8 cellular contexts compared by ENCODE assay signal in the genomic region with DNA sequence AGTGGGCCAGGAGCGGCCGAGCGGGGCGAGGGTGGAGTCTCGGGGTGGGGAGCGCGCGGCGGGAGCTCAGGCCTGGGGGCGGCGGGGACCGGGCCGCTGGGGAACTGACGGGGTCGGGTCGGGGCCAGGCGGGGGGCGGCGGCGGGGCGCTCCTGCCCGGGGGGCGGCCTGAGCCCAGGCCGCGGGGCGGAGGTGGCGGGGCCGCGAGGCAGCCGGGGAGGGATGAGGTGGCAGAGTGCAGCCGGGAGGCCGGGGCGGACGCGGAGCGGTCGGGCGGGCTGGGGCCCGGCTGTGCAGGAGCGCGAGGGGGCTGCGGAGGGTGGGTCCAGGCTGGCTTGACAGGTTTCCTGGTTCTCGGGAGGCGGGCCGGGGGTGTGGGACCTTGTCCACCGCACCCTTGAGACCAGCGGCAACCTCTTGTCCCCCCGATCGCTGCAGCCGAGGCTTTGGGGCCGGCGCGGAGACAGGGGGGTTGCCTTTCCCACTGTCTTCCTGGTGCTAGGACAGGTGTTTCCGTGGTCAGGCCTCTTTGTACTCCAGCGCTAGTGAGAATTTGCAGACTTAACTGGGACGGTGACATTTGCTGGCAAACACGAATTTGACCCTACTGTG. TPM values are rescaled to one million over a fixed set of nuclear protein-coding genes. Genes with fewer than 3 reads are reported as not detected.
DNase-seq lines count a peak whose midpoint lies in the region; ATAC-seq, FAIRE-seq and TF ChIP-seq lines count a peak whose summit lies in the region.
"Not testable (repeated sequence)": the region's sequence is repeated elsewhere in the genome, so short reads cannot be mapped to it uniquely, and the experiment has no call there.

No MANE protein-coding gene starts in this region.

- intact Hi-C loops in endothelial cell of umbilical vein (cut with micrococcal nuclease) = loop anchor here (1.0 to 10.0 kb wide), 3 partner anchors 61 to 122 kb away; no protein-coding TSS in a partner anchor

- POLR2A ChIA-PET in endothelial cell of umbilical vein (lab: Charles Lee) = not testable (repeated sequence)

- H3K4me2 ChIP-seq in BLaER1 treated with 17β-estradiol and CSF1 and Interleukin-3, amounts not matched to agents 10 nM and 100 nM = peak overlapping the region; percentile 69 to 88 (median 85)
- peak overlapping the region; percentile 39 for H3K4me2 ChIP-seq in endothelial cell of umbilical vein (ENCODE audit: insufficient read depth, low read length)

- H3K79me2 ChIP-seq in endothelial cell of umbilical vein (ENCODE audit: control insufficient read depth, insufficient read depth, low read length) = peaks cover 21% of the 10 kb centered on the region

- not testable (repeated sequence) for FAIRE-seq in endothelial cell of umbilical vein (lab: Jason Lieb, UNC)

- CTCF ChIA-PET in endothelial cell of umbilical vein (lab: Charles Lee) = not testable (repeated sequence)

- H3K4me1 ChIP-seq in BLaER1 treated with 17β-estradiol and CSF1 and Interleukin-3, amounts not matched to agents 10 nM and 100 nM = peaks cover 26 to 52% (median 35%) of the 10 kb centered on the region in 10 experiments
- H3K4me1 ChIP-seq in endothelial cell of umbilical vein (ENCODE audit: control insufficient read depth, extremely low read depth, insufficient read depth, low read length); lung (ENCODE audit: control insufficient read depth in 2 of 2, insufficient read depth in 2 of 2, low read length in 2 of 2): not testable (repeated sequence)

- WGBS in lung, 2 donors = 1% methylated on average over 34 to 57 of the region's 57 CpGs

- H2AFZ ChIP-seq in endothelial cell of umbilical vein (ENCODE audit: low read depth, low read length) = peak overlapping the region; percentile 90

- H3K27me3 ChIP-seq in BLaER1 treated with 17β-estradiol and CSF1 and Interleukin-3, amounts not matched to agents 10 nM and 100 nM; endothelial cell of umbilical vein (ENCODE audit: control insufficient read depth in 2 of 2, insufficient read depth in 2 of 2, low read length in 2 of 2); lung (ENCODE audit: control insufficient read depth, insufficient read depth): not testable (repeated sequence)

- H3K4me3 ChIP-seq in BLaER1 treated with 17β-estradiol and CSF1 and Interleukin-3, amounts not matched to agents 10 nM and 100 nM = peak overlapping the region; percentile 78 to 90 (median 86)
- H3K4me3 ChIP-seq in endothelial cell of umbilical vein (replicated peaks in 1 of 3; ENCODE audit: insufficient read depth in 1 of 3, low read depth in 1 of 3, low read length in 3 of 3) = peak overlapping the region; percentile 50 to 87 (median 53)
- H3K4me3 ChIP-seq in lung = peak overlapping the region; percentile 88

- H3K9ac ChIP-seq in BLaER1 treated with 17β-estradiol and CSF1 and Interleukin-3, amounts not matched to agents 10 nM and 100 nM = peak overlapping the region; percentile 81 to 97 (median 92)
- peak overlapping the region; percentile 74 for H3K9ac ChIP-seq in endothelial cell of umbilical vein (replicated peaks; ENCODE audit: extremely low read depth, insufficient read depth, low read length)

- peak; percentile 15 for DNase-seq in NCI-H82 (lab: John Stamatoyannopoulos, UW)
- DNase-seq in activated T-cell treated with anti-CD3 and anti-CD28 coated beads for 48 hours (ENCODE audit: low read depth) = peak; percentile 18
- DNase-seq in endothelial cell of umbilical vein (ENCODE audit: low read depth, low spot score) = peak; percentile 42
- peak; percentile 38 for DNase-seq in lung (ENCODE audit: low spot score)
- peak; percentile 16 for DNase-seq in stimulated activated CD4-positive, alpha-beta T cell treated with anti-CD3 and anti-CD28 coated beads, Interleukin-1b, Interleukin-23, amount 100 ng/mL, for 48 hours

- dilution Hi-C loops in endothelial cell of umbilical vein (cut with MboI; ENCODE audit: extremely low pct_ligation_motif_present, low sequenced_read_pairs) = not testable (repeated sequence)

- peaks cover 0 to 16% (median 4%) of the 10 kb centered on the region in 11 experiments; a peak in 6 of 22 replicates for H3K36me3 ChIP-seq in BLaER1 treated with 17β-estradiol and CSF1 and Interleukin-3, amounts not matched to agents 10 nM and 100 nM
- not testable (repeated sequence) for H3K36me3 ChIP-seq in endothelial cell of umbilical vein (ENCODE audit: control insufficient read depth in 2 of 2, extremely low read depth in 1 of 2, insufficient read depth in 2 of 2, low read length in 2 of 2); lung (ENCODE audit: control insufficient read depth in 2 of 2, insufficient read depth in 2 of 2, low read length in 2 of 2)

- ATAC-seq in GM19351 (IDR thresholded peaks at IDR 0.05; ENCODE audit: unreplicated experiment) = peak; percentile 37
- peak; percentile 36 for ATAC-seq in HG03066 (IDR thresholded peaks at IDR 0.05; ENCODE audit: low read depth, unreplicated experiment)
- ATAC-seq in lung (ENCODE audit: insufficient read depth, low FRiP score) = peak; percentile 16

- not testable (repeated sequence) for TF ChIP-seq POLR2A in endothelial cell of umbilical vein (IDR thresholded peaks at IDR 0.05; ENCODE audit: low read depth, low read length)

- peak overlapping the region; percentile 66 to 94 (median 90) for H3K27ac ChIP-seq in BLaER1 treated with 17β-estradiol and CSF1 and Interleukin-3, amounts not matched to agents 10 nM and 100 nM
- H3K27ac ChIP-seq in endothelial cell of umbilical vein (ENCODE audit: insufficient read depth, low read depth, low read length) (peak overlapping the region; percentile 48), lung (ENCODE audit: low read depth in 1 of 2, low read length in 1 of 2) (peak overlapping the region; percentile 84 to 90)

- H3K9me3 ChIP-seq in BLaER1 treated with 17β-estradiol and CSF1 and Interleukin-3, amounts not matched to agents 10 nM and 100 nM (replicated peaks in 1 of 11); endothelial cell of umbilical vein (replicated peaks; ENCODE audit: control insufficient read depth, insufficient read depth, low read length); lung (ENCODE audit: control insufficient read depth in 2 of 2, insufficient read depth in 1 of 2, low read length in 1 of 2): not testable (repeated sequence)

- peaks cover 0 to 48% (median 27%) of the 10 kb centered on the region in 11 experiments; a peak in 12 of 22 replicates for H4K20me1 ChIP-seq in BLaER1 treated with 17β-estradiol and CSF1 and Interleukin-3, amounts not matched to agents 10 nM and 100 nM
- H4K20me1 ChIP-seq in endothelial cell of umbilical vein (replicated peaks; ENCODE audit: control insufficient read depth, extremely low read depth, insufficient read depth, low read length) = not testable (repeated sequence)

- not testable (repeated sequence) for TF ChIP-seq CTCF in endothelial cell of umbilical vein (IDR thresholded peaks at IDR 0.05; ENCODE audit: extremely low read depth in 1 of 2, insufficient read depth in 1 of 2, low read depth in 1 of 2, low read length in 2 of 2); lung (IDR thresholded peaks at IDR 0.05; ENCODE audit: control extremely low read depth, extremely low read depth)

- not testable (repeated sequence) for BruUV-seq in endothelial cell of umbilical vein (replicated peaks; lab: Mats Ljungman, UMichigan)

- H3K9me1 ChIP-seq in endothelial cell of umbilical vein (replicated peaks; ENCODE audit: control insufficient read depth, extremely low read depth, insufficient read depth, low read length) = not testable (repeated sequence)

RNA-seq across cellular contexts. Expression of gene VKORC1L1, which starts 0.8 kb away (rescaled TPM):
- total RNA-seq in endothelial cell of umbilical vein (36.6 and 36.7 TPM in 2 replicates), lung (10 to 100 TPM; 33.6 to 36.8 TPM)
- polyA plus RNA-seq in endothelial cell of umbilical vein (14.1 and 14.5 TPM in 2 replicates), lung (10 to 100 TPM; 15.1 to 15.2 TPM)
- 14.1 and 14.6 TPM in 2 replicates for polyA plus RNA-seq in endothelial cell of umbilical vein (2011; cell fraction: cytosol; rRNA removed)
- polyA plus RNA-seq in endothelial cell of umbilical vein (2011; cell fraction: nucleus; rRNA removed) = 5.4 and 7.3 TPM in 2 replicates
- polyA plus RNA-seq in endothelial cell of umbilical vein (2012) = 21.0 and 27.0 TPM in 2 replicates
- polyA minus RNA-seq in endothelial cell of umbilical vein = 33.6 and 37.1 TPM in 2 replicates
- 13.5 TPM for polyA minus RNA-seq in endothelial cell of umbilical vein (2011; cell fraction: cytosol; rRNA and poly(A)+ RNA removed)
- polyA minus RNA-seq in endothelial cell of umbilical vein (2011; cell fraction: nucleus; rRNA and poly(A)+ RNA removed) = 8.6 and 9.6 TPM in 2 replicates

Comparison
In these comparisons a context has a peak if more than half of its experiments do, and no peak if none do; other contexts are left out.
1. Peak in every context shown above with its lines: DNase-seq, ATAC-seq, H3K4me3 ChIP-seq and H3K27ac ChIP-seq.